Comparison of ENCODE assay signal across 8 cellular contexts in the genomic region with DNA sequence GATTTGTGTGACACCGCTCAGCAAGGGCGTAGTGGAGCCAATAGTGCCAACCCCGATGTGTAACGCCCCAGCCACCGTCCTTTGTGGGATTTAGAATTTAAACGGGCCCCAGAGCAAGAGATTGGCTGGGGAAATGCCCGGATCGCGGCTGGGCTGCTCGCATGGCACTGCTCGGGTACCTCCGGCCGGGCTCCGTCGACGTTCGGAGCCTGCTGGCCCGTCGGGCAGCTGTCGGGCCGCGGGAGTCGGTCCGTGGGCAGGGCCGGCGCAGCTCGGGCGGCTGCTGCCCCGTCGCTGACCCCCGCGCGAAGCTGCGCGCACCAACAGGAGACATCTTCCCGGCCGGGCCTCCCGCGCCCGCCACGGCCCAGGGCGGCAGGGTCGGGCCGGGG. TPM values are rescaled to one million over a fixed set of nuclear protein-coding genes. Genes with fewer than 3 reads are reported as not detected.
DNase-seq lines count a peak whose midpoint lies in the region; ATAC-seq, FAIRE-seq and TF ChIP-seq lines count a peak whose summit lies in the region.

No MANE protein-coding gene starts in this region.

- no peak overlapping the region for H3K4me3 ChIP-seq in endocrine pancreas (ENCODE audit: control insufficient read depth, insufficient read depth, low read length)
- H3K4me3 ChIP-seq in transverse colon: peak overlapping the region in 3 of 4 donors; percentile 36 to 98 (median 68)

- POLR2A ChIA-PET in MCF 10A (lab: Yijun Ruan, JAX): interaction anchor here (0.7 to 2.8 kb wide), 4 partner anchors 9 to 154 kb away, joined by 3 to 12 read pairs (median 3); a partner anchor contains a TSS
- POLR2A ChIA-PET in activated CD8-positive, alpha-beta T cell treated with anti-CD3 and anti-CD28 coated beads for 36 hours (lab: Charles Lee): interaction anchor here (0.9 to 2.5 kb wide), 4 partner anchors 9 to 75 kb away, joined by 3 to 16 read pairs (median 4); no protein-coding TSS in a partner anchor

- H3K36me3 Mint-ChIP-seq in MCF 10A (ENCODE audit: insufficient read depth, unreplicated experiment): peaks cover 10% of the 10 kb centered on the region
- H3K36me3 Mint-ChIP-seq in activated CD8-positive, alpha-beta T cell treated with anti-CD3 and anti-CD28 coated beads for 36 hours (ENCODE audit: low read depth): peaks cover 19% of the 10 kb centered on the region
- H3K36me3 Mint-ChIP-seq in naive B cell: no peaks in the 10 kb centered on the region

- H3K9me3 Mint-ChIP-seq in MCF 10A (ENCODE audit: unreplicated experiment) (no peaks in the 10 kb centered on the region), naive B cell (no peaks in the 10 kb centered on the region)
- H3K9me3 Mint-ChIP-seq in activated CD8-positive, alpha-beta T cell treated with anti-CD3 and anti-CD28 coated beads for 36 hours: no peaks in the 10 kb centered on the region

- H3K27me3 Mint-ChIP-seq in MCF 10A (ENCODE audit: insufficient read depth, unreplicated experiment) (no peaks in the 10 kb centered on the region), naive B cell (no peaks in the 10 kb centered on the region)
- no peaks in the 10 kb centered on the region for H3K27me3 Mint-ChIP-seq in activated CD8-positive, alpha-beta T cell treated with anti-CD3 and anti-CD28 coated beads for 36 hours

- 37% methylated on average over 6 of the region's 44 CpGs; no CpG with 5 or more reads in 1 of the 2 donors for WGBS in transverse colon (ENCODE audit: low coverage in 1 of 2), 2 donors

- H3K4me1 ChIP-seq in endocrine pancreas (ENCODE audit: control insufficient read depth, insufficient read depth, low read length) (no peaks in the 10 kb centered on the region), transverse colon (peaks cover 15 to 55% (median 18%) of the 10 kb centered on the region in 4 donors)

- ATAC-seq in activated CD8-positive, alpha-beta T cell treated with anti-CD3 and anti-CD28 coated beads for 36 hours: peak; percentile 18
- ATAC-seq in naive B cell (ENCODE audit: low read depth in 2 of 2) (no peak), GM18909 (IDR thresholded peaks at IDR 0.05; ENCODE audit: poor library complexity, unreplicated experiment) (no peak)

- TF ChIP-seq EP300 in transverse colon (IDR thresholded peaks at IDR 0.05; ENCODE audit: low read depth): no peak

- in situ Hi-C loops in T47D (cut with HindIII; ENCODE audit: low pct_unique_long_range_greater_than_20kb, low sequenced_read_pairs) (no loop called here), transverse colon (cut with MboI; ENCODE audit: low pct_ligation_motif_present in 1 of 4, low pct_unique_long_range_greater_than_20kb in 1 of 4, low sequenced_read_pairs in 3 of 4) (no loop called here)

- TF ChIP-seq POLR2A in transverse colon (IDR thresholded peaks at IDR 0.05): no peak

- CTCF ChIA-PET in MCF 10A (lab: Yijun Ruan, JAX): no interaction called here
- CTCF ChIA-PET in activated CD8-positive, alpha-beta T cell treated with anti-CD3 and anti-CD28 coated beads for 36 hours (lab: Charles Lee): interaction anchor here (0.9 to 3.0 kb wide), 4 partner anchors 8 to 37 kb away, joined by 3 to 17 read pairs (median 4); no protein-coding TSS in a partner anchor

- peak overlapping the region; percentile 98 to 100 (median 100) for H3K27ac ChIP-seq in transverse colon

- H3K4me1 Mint-ChIP-seq in MCF 10A (ENCODE audit: insufficient read depth, unreplicated experiment) (peaks cover 17% of the 10 kb centered on the region), naive B cell (peaks cover 28 to 36% (median 30%) of the 10 kb centered on the region in 3 donors)
- peaks cover 32% of the 10 kb centered on the region for H3K4me1 Mint-ChIP-seq in activated CD8-positive, alpha-beta T cell treated with anti-CD3 and anti-CD28 coated beads for 36 hours (ENCODE audit: low read depth)

- peak overlapping the region; percentile 54 for H3K9ac ChIP-seq in endocrine pancreas (ENCODE audit: control insufficient read depth, insufficient read depth, low read length)

- no TSS peak for BruUV-seq in MCF 10A (replicated peaks; lab: Mats Ljungman, UMichigan)

- no peak for FAIRE-seq in RCC 7860 (lab: Jason Lieb, UNC)

- H3K4me3 Mint-ChIP-seq in MCF 10A (ENCODE audit: unreplicated experiment) (no peak overlapping the region), naive B cell (peak overlapping the region; percentile 70 to 98 (median 89))
- H3K4me3 Mint-ChIP-seq in activated CD8-positive, alpha-beta T cell treated with anti-CD3 and anti-CD28 coated beads for 36 hours: peak overlapping the region; percentile 73

- TF ChIP-seq CTCF in MCF 10A (IDR thresholded peaks at IDR 0.05; ENCODE audit: unreplicated experiment): no peak
- TF ChIP-seq CTCF in activated CD8-positive, alpha-beta T cell treated with anti-CD3 and anti-CD28 coated beads for 36 hours (IDR thresholded peaks at IDR 0.05): no peak
- no peak for TF ChIP-seq CTCF in transverse colon (IDR thresholded peaks at IDR 0.05)

- no peaks in the 10 kb centered on the region for H3K27me3 ChIP-seq in endocrine pancreas (ENCODE audit: control insufficient read depth, insufficient read depth, low read length)
- no peaks in the 10 kb centered on the region for H3K27me3 ChIP-seq in transverse colon

- H3K9me3 ChIP-seq in endocrine pancreas (ENCODE audit: control insufficient read depth, low read length) (no peaks in the 10 kb centered on the region), transverse colon (no peaks in the 10 kb centered on the region)

- no peaks in the 10 kb centered on the region for H3K36me3 ChIP-seq in endocrine pancreas (ENCODE audit: control insufficient read depth, insufficient read depth, low read length)
- H3K36me3 ChIP-seq in transverse colon: no peaks in the 10 kb centered on the region

- DNase-seq in T47D (ENCODE audit: low read depth in 1 of 2, low spot score in 1 of 2) (peak; percentile 51 to 69), MCF 10A (ENCODE audit: unreplicated experiment) (no peak), naive B cell (peak; percentile 20), transverse colon (peak; percentile 30), RCC 7860 (ENCODE audit: low spot score) (no peak)
- peak; percentile 77 for DNase-seq in activated CD8-positive, alpha-beta T cell treated with anti-CD3 and anti-CD28 coated beads for 36 hours

- intact Hi-C loops in MCF 10A (cut with micrococcal nuclease) (loop anchor here (2.0 kb wide), 1 partner anchor 123 kb away; no protein-coding TSS in a partner anchor), transverse colon (cut with DNase I; ENCODE audit: low total_unique reads) (no loop called here)
- intact Hi-C loops in activated CD8-positive, alpha-beta T cell treated with anti-CD3 and anti-CD28 coated beads for 36 hours (cut with micrococcal nuclease): no loop called here

- H3K27ac Mint-ChIP-seq in MCF 10A (ENCODE audit: low read depth, unreplicated experiment): no peak overlapping the region
- H3K27ac Mint-ChIP-seq in activated CD8-positive, alpha-beta T cell treated with anti-CD3 and anti-CD28 coated beads for 36 hours: peak overlapping the region; percentile 85
- H3K27ac Mint-ChIP-seq in naive B cell: peak overlapping the region in 3 of 6 donors; percentile 68 to 94 (median 77)

RNA-seq across cellular contexts. Expression of a gene that starts 1.4 kb away (rescaled TPM):
- total RNA-seq in MCF 10A (2022): 63.8 and 64.5 TPM in 2 replicates
- total RNA-seq in activated CD8-positive, alpha-beta T cell treated with anti-CD3 and anti-CD28 coated beads for 36 hours: 10 to 100 TPM; 79.6 to 88.1 TPM
- polyA plus RNA-seq in naive B cell (ENCODE audit: low read depth in 6 of 6): 10 to 100 TPM in 5 of 6 donors, 1 to 10 TPM in 1; 3.6 to 26.3 (median 14.9) TPM
- total RNA-seq in transverse colon: 100 to 1,000 TPM in 1 of 4 donors, 10 to 100 TPM in 3; 65.3 to 137 (median 81.2) TPM

Comparison
In these comparisons a context has a peak if more than half of its experiments do, and no peak if none do; other contexts are left out.
1. DNase-seq: peak in T47D (2 of 2), activated CD8-positive, alpha-beta T cell treated with anti-CD3 and anti-CD28 coated beads for 36 hours (single experiment), naive B cell (single experiment) and transverse colon (single experiment); none in MCF 10A (single experiment) and RCC 7860 (single experiment).